Comparison of ENCODE assay signal across 24 cellular contexts in genomic region chr18:10336749-10337148, GRCh38.
A peak's percentile ranks its signal among the peaks of the same experiment; 100 is the strongest.
DNase-seq lines count a peak whose midpoint lies in the region; ATAC-seq, FAIRE-seq and TF ChIP-seq lines count a peak whose summit lies in the region.
"Had no signal": no experiment of that assay in that cellular context is flagged by ENCODE, and none has a peak within 500 bp of the region (broad histone marks: within the 10 kb centered on the region; RNA-seq: fewer than 3 reads in every experiment).

No MANE protein-coding gene starts in this region.

- H2AK5ac ChIP-seq in neuronal stem cell (ENCODE audit: low read depth, low read length): no peak overlapping the region
- H2AK5ac ChIP-seq in mesendoderm (ENCODE audit: low read length): no peak overlapping the region

- no peak overlapping the region for H3K4me2 ChIP-seq in neuronal stem cell (ENCODE audit: insufficient read depth, low read length, poor library complexity, severe bottlenecking)
- no peak overlapping the region for H3K4me2 ChIP-seq in mesendoderm (ENCODE audit: low read length)
- H3K4me2 ChIP-seq: BLaER1 had no signal

- H3K4me1 ChIP-seq in foreskin keratinocyte (no peaks in the 10 kb centered on the region), neuronal stem cell (ENCODE audit: control insufficient read depth in 2 of 2, insufficient read depth in 1 of 2, low read depth in 1 of 2, low read length in 2 of 2) (peaks cover 0 to 2% of the 10 kb centered on the region in 2 donors), mesendoderm (ENCODE audit: control insufficient read depth, low read depth, low read length) (no peaks in the 10 kb centered on the region)
- H3K4me1 ChIP-seq: Caco-2, SJCRH30 had no signal

- H4K91ac ChIP-seq in neuronal stem cell (ENCODE audit: low read depth, low read length, poor library complexity): no peak overlapping the region

- H3K27ac ChIP-seq in foreskin keratinocyte (no peak overlapping the region), neuronal stem cell (replicated peaks; ENCODE audit: low read length) (no peak overlapping the region), mesendoderm (ENCODE audit: low read depth, low read length) (no peak overlapping the region)
- H3K27ac ChIP-seq: BLaER1, HL-60, SJCRH30 had no signal

- H2AFZ ChIP-seq in neuronal stem cell (ENCODE audit: low read length): no peak overlapping the region

- H3K4me3 ChIP-seq in neuronal stem cell (ENCODE audit: low read length in 2 of 2) (no peak overlapping the region), mesendoderm (ENCODE audit: low read length) (no peak overlapping the region)
- H3K4me3 ChIP-seq: BLaER1, SJCRH30 had no signal

- H3K23ac ChIP-seq in neuronal stem cell (ENCODE audit: low read depth, low read length, poor library complexity) (no peak overlapping the region), mesendoderm (ENCODE audit: low read length) (no peak overlapping the region)

- no peaks in the 10 kb centered on the region for H3K79me2 ChIP-seq in mesendoderm (ENCODE audit: control insufficient read depth, insufficient read depth, low read length)

- H3K14ac ChIP-seq in neuronal stem cell (ENCODE audit: low read length): no peak overlapping the region

- H3K36me3 ChIP-seq in neuronal stem cell (replicated peaks in 1 of 2; ENCODE audit: control insufficient read depth in 2 of 2, insufficient read depth in 2 of 2, low read length in 2 of 2) (no peaks in the 10 kb centered on the region), mesendoderm (ENCODE audit: control insufficient read depth, insufficient read depth, low read length) (peaks cover 1% of the 10 kb centered on the region)
- H3K36me3 ChIP-seq: BLaER1, SJCRH30 had no signal

- H4K5ac ChIP-seq in mesendoderm (ENCODE audit: low read length): no peak overlapping the region

- ATAC-seq in esophagus mucosa (peak; percentile 65), foreskin keratinocyte (peak; percentile 27)

- H3K27me3 ChIP-seq in foreskin keratinocyte (peaks cover 4% of the 10 kb centered on the region), neuronal stem cell (ENCODE audit: control insufficient read depth in 3 of 3, insufficient read depth in 3 of 3, low read depth in 1 of 3, low read length in 3 of 3) (peaks cover 0 to 7% (median 0%) of the 10 kb centered on the region in 3 experiments), mesendoderm (ENCODE audit: insufficient read depth, low read length, poor library complexity) (no peaks in the 10 kb centered on the region)
- H3K27me3 ChIP-seq: BLaER1, SJCRH30 had no signal

- no CpG with 5 or more reads among the region's 13 CpGs for WGBS in neuronal stem cell (ENCODE audit: extremely low coverage in 2 of 2, insufficient read length in 2 of 2, insufficient replicate concordance in 1 of 2), 2 donors
- no CpG with 5 or more reads among the region's 13 CpGs for WGBS in mesendoderm (ENCODE audit: extremely low coverage, insufficient coverage, low lambda C conversion rate)

- DNase-seq in foreskin keratinocyte: peak in 1 of 2 donors; percentile 12
- DNase-seq in neuronal stem cell (ENCODE audit: low spot score): no peak
- no peak for DNase-seq in urothelium cell line (ENCODE audit: low spot score)
- no peak for DNase-seq in COLO829 (ENCODE audit: low spot score)
- DNase-seq in NCI-H345 (lab: John Stamatoyannopoulos, UW): no peak
- no peak for DNase-seq in mesendoderm
- DNase-seq: Caco-2; CD4-positive, alpha-beta T cell; DMS 273 treated with DMSO at 0.1 percent for 48 hours; DMS79 treated with DMSO at 0.1 percent for 48 hours; H7; HFFc6; KG1; NCI-H1092; NCI-H1436; NCI-H1930; NCI-H226; NCI-H524; OCI-M1; SJCRH30 had no signal

- H2BK15ac ChIP-seq in neuronal stem cell (ENCODE audit: low read length) (no peak overlapping the region), mesendoderm (replicated peaks; ENCODE audit: low read depth) (no peak overlapping the region)

- no peak overlapping the region for H2BK120ac ChIP-seq in neuronal stem cell (ENCODE audit: low read depth, low read length)
- H2BK120ac ChIP-seq in mesendoderm (ENCODE audit: low read depth, low read length): no peak overlapping the region

- FAIRE-seq in urothelium cell line (lab: Jason Lieb, UNC): peak; percentile 56
- FAIRE-seq: RCC 7860 had no signal

- no peak overlapping the region for H2BK12ac ChIP-seq in neuronal stem cell (ENCODE audit: low read length)

- H3K56ac ChIP-seq in mesendoderm (ENCODE audit: low read length): no peak overlapping the region

- H2BK5ac ChIP-seq in neuronal stem cell (ENCODE audit: low read length) (no peak overlapping the region), mesendoderm (ENCODE audit: low read length) (no peak overlapping the region)

- H4K8ac ChIP-seq in neuronal stem cell (ENCODE audit: low read depth, low read length): no peak overlapping the region
- no peak overlapping the region for H4K8ac ChIP-seq in mesendoderm (ENCODE audit: low read depth, low read length)

- H3K9me3 ChIP-seq in neuronal stem cell (replicated peaks in 1 of 2; ENCODE audit: control insufficient read depth in 2 of 2, insufficient read depth in 1 of 2, low read depth in 1 of 2, low read length in 2 of 2): no peaks in the 10 kb centered on the region
- H3K9me3 ChIP-seq: Caco-2, SJCRH30 had no signal

- H3K79me1 ChIP-seq in neuronal stem cell (ENCODE audit: low read depth, low read length): no peaks in the 10 kb centered on the region
- H3K79me1 ChIP-seq in mesendoderm (ENCODE audit: low read length): no peaks in the 10 kb centered on the region

- peak overlapping the region; percentile 88 for H3K18ac ChIP-seq in neuronal stem cell (ENCODE audit: low read length)
- H3K18ac ChIP-seq in mesendoderm (ENCODE audit: low read length): no peak overlapping the region

- no peak for TF ChIP-seq CTCF in foreskin keratinocyte (conservative IDR thresholded peaks at IDR 0.05)

- no peak overlapping the region for H3K4ac ChIP-seq in neuronal stem cell (ENCODE audit: low read length)
- no peak overlapping the region for H3K4ac ChIP-seq in mesendoderm (ENCODE audit: low read depth, low read length)

- H3K9ac ChIP-seq in neuronal stem cell (ENCODE audit: low read depth, low read length, poor library complexity) (no peak overlapping the region), mesendoderm (ENCODE audit: low read length) (no peak overlapping the region)
- H3K9ac ChIP-seq: BLaER1 had no signal
